9 cellular contexts compared by ENCODE assay signal in genomic region chr15:55527150-55527549, GRCh38. TPM values are rescaled to one million over a fixed set of nuclear protein-coding genes. Genes with fewer than 3 reads are reported as not detected.
"Had no signal": no experiment of that assay in that cellular context is flagged by ENCODE, and none has a peak within 500 bp of the region (broad histone marks: within the 10 kb centered on the region; RNA-seq: fewer than 3 reads in every experiment).

No MANE protein-coding gene starts in this region.

- DNase-seq: activated CD4-positive, CD25-positive, alpha-beta regulatory T cell treated with anti-CD3 and anti-CD28 coated beads, Interleukin-2, amount 50 U/mL, for 72 hours; activated gamma-delta T cell treated with Interleukin-2 at 50 U/mL for 16 hours; left lung; stimulated activated CD4-positive, alpha-beta T cell treated with anti-CD3 and anti-CD28 coated beads, Interleukin-12 subunit alpha, Interleukin-12 subunit beta, amount 100 ng/mL, for 4 hours; transverse colon had no signal

- H3K4me3 ChIP-seq: cardiac muscle cell, left lung, transverse colon had no signal

- H3K27ac ChIP-seq: left lung, transverse colon had no signal

- FAIRE-seq: endometrium, islet of Langerhans had no signal

- H3K27me3 ChIP-seq: cardiac muscle cell, left lung, transverse colon had no signal

- H3K4me1 ChIP-seq: left lung, transverse colon had no signal

- H3K36me3 ChIP-seq: cardiac muscle cell, left lung, transverse colon had no signal

- H3K9me3 ChIP-seq: left lung, transverse colon had no signal

RNA-seq across cellular contexts. Expression of gene DNAAF4, which starts 19.1 kb away (rescaled TPM):
- total RNA-seq: T-helper 2 cell treated with Interferon-gamma antibody and Interleukin-4, amounts not matched to agents 100 ng/mL and 5 ng/mL, for 36 hours had no signal
